ENCODE assay signal across 8 cellular contexts in the genomic region with DNA sequence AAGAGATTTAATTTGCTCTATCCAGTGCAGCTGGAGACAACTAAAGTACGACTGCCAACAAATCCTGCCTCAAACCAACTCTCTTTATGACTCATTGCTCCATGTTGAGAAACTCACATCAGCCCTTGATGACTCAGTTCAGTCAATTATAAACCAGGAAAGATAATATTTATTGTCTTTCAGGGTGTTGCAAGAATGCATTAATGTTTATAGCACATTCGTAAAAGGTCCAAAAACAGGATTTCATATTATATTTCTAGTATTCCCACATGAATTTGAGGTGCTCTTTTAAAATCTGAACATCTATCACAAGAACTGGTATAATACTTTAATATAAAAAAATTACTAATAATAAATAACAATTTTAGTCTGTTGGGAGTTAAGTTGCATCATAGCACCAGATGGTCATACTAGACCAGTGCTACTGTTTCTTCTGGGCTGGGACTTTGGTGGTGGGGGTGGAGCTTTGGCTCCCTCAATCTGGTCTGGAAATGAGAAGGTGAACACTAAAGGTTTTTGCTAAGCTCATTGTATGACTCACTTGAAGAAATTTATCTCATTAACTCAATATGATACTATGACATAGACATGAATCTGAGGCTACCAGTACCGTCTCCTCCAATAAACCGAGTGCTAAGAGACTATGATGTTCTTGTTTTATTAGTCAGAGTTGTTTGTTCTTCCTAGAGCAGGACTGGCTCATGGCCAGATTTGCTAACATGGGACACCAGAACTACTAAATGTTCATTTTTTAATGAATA. TPM values are rescaled to one million over a fixed set of nuclear protein-coding genes. Genes with fewer than 3 reads are reported as not detected.
A peak's percentile ranks its signal among the peaks of the same experiment; 100 is the strongest.
DNase-seq lines count a peak whose midpoint lies in the region; ATAC-seq and TF ChIP-seq lines count a peak whose summit lies in the region.

No MANE protein-coding gene starts in this region.

- H3K9me3 ChIP-seq in ovary: no peaks in the 10 kb centered on the region

- H3K27me3 ChIP-seq in ovary: no peaks in the 10 kb centered on the region

- TF ChIP-seq EP300 in ovary (IDR thresholded peaks at IDR 0.05): peak; percentile 49

- H3K27ac ChIP-seq in ovary: peak overlapping the region in 1 of 2 donors; percentile 45

- WGBS in ovary, 3 donors: 9 to 13% (median 9%) methylated on average over 4 of the region's 4 CpGs

- ATAC-seq in GM18873 (IDR thresholded peaks at IDR 0.05; ENCODE audit: low FRiP score, unreplicated experiment) (peak; percentile 86), HG03159 (IDR thresholded peaks at IDR 0.05; ENCODE audit: unreplicated experiment) (peak; percentile 90)

- TF ChIP-seq CTCF in AG09309 (IDR thresholded peaks at IDR 0.05; ENCODE audit: control insufficient read depth, insufficient read depth, low read depth, low read length, missing control alignments) (no peak), ovary (IDR thresholded peaks at IDR 0.05) (no peak)

- no peaks in the 10 kb centered on the region for H3K9me3 Mint-ChIP-seq in immature natural killer cell

- no peaks in the 10 kb centered on the region for H3K36me3 ChIP-seq in ovary

- no peak overlapping the region for H3K4me3 Mint-ChIP-seq in immature natural killer cell

- intact Hi-C loops in ovary (cut with DNase I): no loop called here

- peaks cover 6% of the 10 kb centered on the region for H3K4me1 ChIP-seq in ovary (ENCODE audit: insufficient read depth)

- H3K27ac Mint-ChIP-seq in immature natural killer cell: no peak overlapping the region

- peaks cover 1 to 9% (median 3%) of the 10 kb centered on the region in 3 donors for H3K27me3 Mint-ChIP-seq in immature natural killer cell (ENCODE audit: low read depth in 3 of 3)

- H3K36me3 Mint-ChIP-seq in immature natural killer cell: no peaks in the 10 kb centered on the region

- DNase-seq in AG09309 (ENCODE audit: low read depth) (peak; percentile 97), dedifferentiated amniotic fluid mesenchymal stem cell (ENCODE audit: extremely low spot score) (peak; percentile 95), ovary (peak; percentile 59 to 86 (median 74)), retina (no peak), immature natural killer cell (no peak)

- H3K4me3 ChIP-seq in AG09309 (ENCODE audit: control insufficient read depth, low read depth, low read length): no peak overlapping the region
- no peak overlapping the region for H3K4me3 ChIP-seq in ovary

- no peak for TF ChIP-seq POLR2A in ovary (IDR thresholded peaks at IDR 0.05)

- no peaks in the 10 kb centered on the region for H3K4me1 Mint-ChIP-seq in immature natural killer cell

TF ChIP-seq in PFSK-1, 5 proteins besides CTCF, POLR2A, EP300 and RAD21:
- peak; percentile 52; the same call in 1 of the 2 replicates for TF ChIP-seq POLR2AphosphoS5 (IDR thresholded peaks at IDR 0.05; ENCODE audit: low read depth, low read length)
- TF ChIP-seq TAF1 (IDR thresholded peaks at IDR 0.05; ENCODE audit: borderline replicate concordance, insufficient read depth, low read length): peak; percentile 50; the same call in 1 of the 2 replicates
- no peak for TF ChIP-seq FOXP2 (optimal IDR thresholded peaks at IDR 0.05; ENCODE audit: borderline replicate concordance, extremely low read depth, extremely low read length, insufficient read depth)
- TF ChIP-seq SIN3A (IDR thresholded peaks at IDR 0.05; ENCODE audit: borderline replicate concordance, insufficient read depth, low read length): 0 out of 2 replicates have a peak, but pooled peaks have one; percentile 26
- TF ChIP-seq, protein P1, sequence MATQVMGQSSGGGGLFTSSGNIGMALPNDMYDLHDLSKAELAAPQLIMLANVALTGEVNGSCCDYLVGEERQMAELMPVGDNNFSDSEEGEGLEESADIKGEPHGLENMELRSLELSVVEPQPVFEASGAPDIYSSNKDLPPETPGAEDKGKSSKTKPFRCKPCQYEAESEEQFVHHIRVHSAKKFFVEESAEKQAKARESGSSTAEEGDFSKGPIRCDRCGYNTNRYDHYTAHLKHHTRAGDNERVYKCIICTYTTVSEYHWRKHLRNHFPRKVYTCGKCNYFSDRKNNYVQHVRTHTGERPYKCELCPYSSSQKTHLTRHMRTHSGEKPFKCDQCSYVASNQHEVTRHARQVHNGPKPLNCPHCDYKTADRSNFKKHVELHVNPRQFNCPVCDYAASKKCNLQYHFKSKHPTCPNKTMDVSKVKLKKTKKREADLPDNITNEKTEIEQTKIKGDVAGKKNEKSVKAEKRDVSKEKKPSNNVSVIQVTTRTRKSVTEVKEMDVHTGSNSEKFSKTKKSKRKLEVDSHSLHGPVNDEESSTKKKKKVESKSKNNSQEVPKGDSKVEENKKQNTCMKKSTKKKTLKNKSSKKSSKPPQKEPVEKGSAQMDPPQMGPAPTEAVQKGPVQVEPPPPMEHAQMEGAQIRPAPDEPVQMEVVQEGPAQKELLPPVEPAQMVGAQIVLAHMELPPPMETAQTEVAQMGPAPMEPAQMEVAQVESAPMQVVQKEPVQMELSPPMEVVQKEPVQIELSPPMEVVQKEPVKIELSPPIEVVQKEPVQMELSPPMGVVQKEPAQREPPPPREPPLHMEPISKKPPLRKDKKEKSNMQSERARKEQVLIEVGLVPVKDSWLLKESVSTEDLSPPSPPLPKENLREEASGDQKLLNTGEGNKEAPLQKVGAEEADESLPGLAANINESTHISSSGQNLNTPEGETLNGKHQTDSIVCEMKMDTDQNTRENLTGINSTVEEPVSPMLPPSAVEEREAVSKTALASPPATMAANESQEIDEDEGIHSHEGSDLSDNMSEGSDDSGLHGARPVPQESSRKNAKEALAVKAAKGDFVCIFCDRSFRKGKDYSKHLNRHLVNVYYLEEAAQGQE (IDR thresholded peaks at IDR 0.05; ENCODE audit: insufficient read depth in 1 of 2, low read depth in 2 of 2, low read length in 2 of 2): 0 out of 4 replicates have a peak, but pooled peaks of 1 of the 2 experiments have one; percentile 40
TF ChIP-seq in PFSK-1: peak in this region for 4.

RNA-seq across cellular contexts. Expression of gene MAP3K20, which starts 26.6 kb away (rescaled TPM):
- polyA plus RNA-seq in PFSK-1 (2012; ENCODE audit: insufficient read length, low read depth): 34.9 TPM
- 100 to 1,000 TPM in 4 of 7 donors, 10 to 100 TPM in 3; 40.1 to 127 (median 107) TPM for total RNA-seq in ovary
- polyA plus RNA-seq in ovary (10 to 100 TPM; 38.6 to 88.4 TPM), immature natural killer cell (1 to 10 TPM; 1.5 to 2.6 (median 2.2) TPM)

Comparison
In these comparisons a context has a peak if more than half of its experiments do, and no peak if none do; other contexts are left out.
1. DNase-seq: peak in AG09309 (single experiment), dedifferentiated amniotic fluid mesenchymal stem cell (single experiment) and ovary (5 of 5); none in retina (single experiment) and immature natural killer cell (0 of 3).
2. RNA of gene MAP3K20, which starts 26.6 kb away (polyA plus RNA-seq): 38.6 to 88.4 TPM in ovary; 1.5 to 2.6 TPM in immature natural killer cell; every median in the first group is over 10 times any median in the second.